ENCODE assay signal across 1 cellular context in the genomic region with DNA sequence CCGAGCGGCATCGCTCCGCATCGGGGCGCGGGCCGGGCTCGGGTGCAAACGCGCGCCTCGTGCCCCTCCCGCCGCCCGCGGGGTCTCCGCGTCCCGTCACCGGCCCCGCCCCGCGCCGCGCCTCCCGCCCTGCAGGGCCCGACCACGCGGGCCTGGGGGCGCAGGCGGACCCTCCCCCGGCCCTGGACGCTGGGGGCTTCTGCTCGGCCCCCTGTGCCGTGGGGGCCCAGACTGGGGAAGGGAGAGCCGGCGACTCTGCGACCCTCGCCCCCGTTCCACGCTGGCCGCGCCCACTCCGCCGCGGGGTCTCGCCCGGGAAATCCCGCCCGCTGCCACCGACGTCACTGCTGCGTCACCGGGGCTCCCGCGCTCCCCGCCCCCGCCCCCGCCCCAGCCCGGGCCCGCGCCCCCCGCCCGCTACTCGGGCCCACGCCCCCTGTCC.
A peak's percentile ranks its signal among the peaks of the same experiment; 100 is the strongest.
TF ChIP-seq lines count a peak whose summit lies in the region.

GNG4 (minus strand) TSS at position 63 of the 442 bp plus-strand sequence. CDS start 65,946 bp downstream, outside the sequence.

TF ChIP-seq in HEK293, 187 proteins besides CTCF, POLR2A, EP300 and RAD21 (continued from another document):
- TF ChIP-seq ZNF148 (tag by site-specific recombination; IDR thresholded peaks at IDR 0.05; ENCODE audit: borderline replicate concordance) (no peak), ZNF521 (tag by site-specific recombination; IDR thresholded peaks at IDR 0.05) (no peak), PRDM10 (tag by site-specific recombination; IDR thresholded peaks at IDR 0.05) (peak; percentile 87), HOXC10 (CRISPR knock-in tag; IDR thresholded peaks at IDR 0.05) (no peak), PRDM2 (tag by site-specific recombination; IDR thresholded peaks at IDR 0.05; ENCODE audit: borderline replicate concordance) (no peak), ZNF146 (tag by site-specific recombination; IDR thresholded peaks at IDR 0.05) (no peak), INSM2 (tag by site-specific recombination; IDR thresholded peaks at IDR 0.05) (no peak), ZNF311 (tag by site-specific recombination; IDR thresholded peaks at IDR 0.05; ENCODE audit: borderline replicate concordance) (no peak), SALL2 (tag by site-specific recombination; IDR thresholded peaks at IDR 0.05; ENCODE audit: borderline replicate concordance) (no peak), ZNF544 (tag by site-specific recombination; IDR thresholded peaks at IDR 0.05) (no peak), ZNF549 (tag by site-specific recombination; IDR thresholded peaks at IDR 0.05) (no peak), ZBTB10 (tag by site-specific recombination; IDR thresholded peaks at IDR 0.05) (no peak), BCL6B (tag by site-specific recombination; IDR thresholded peaks at IDR 0.05) (no peak), IKZF3 (tag by site-specific recombination; IDR thresholded peaks at IDR 0.05) (no peak)
